ENCODE assay signal across 8 cellular contexts in the genomic region with DNA sequence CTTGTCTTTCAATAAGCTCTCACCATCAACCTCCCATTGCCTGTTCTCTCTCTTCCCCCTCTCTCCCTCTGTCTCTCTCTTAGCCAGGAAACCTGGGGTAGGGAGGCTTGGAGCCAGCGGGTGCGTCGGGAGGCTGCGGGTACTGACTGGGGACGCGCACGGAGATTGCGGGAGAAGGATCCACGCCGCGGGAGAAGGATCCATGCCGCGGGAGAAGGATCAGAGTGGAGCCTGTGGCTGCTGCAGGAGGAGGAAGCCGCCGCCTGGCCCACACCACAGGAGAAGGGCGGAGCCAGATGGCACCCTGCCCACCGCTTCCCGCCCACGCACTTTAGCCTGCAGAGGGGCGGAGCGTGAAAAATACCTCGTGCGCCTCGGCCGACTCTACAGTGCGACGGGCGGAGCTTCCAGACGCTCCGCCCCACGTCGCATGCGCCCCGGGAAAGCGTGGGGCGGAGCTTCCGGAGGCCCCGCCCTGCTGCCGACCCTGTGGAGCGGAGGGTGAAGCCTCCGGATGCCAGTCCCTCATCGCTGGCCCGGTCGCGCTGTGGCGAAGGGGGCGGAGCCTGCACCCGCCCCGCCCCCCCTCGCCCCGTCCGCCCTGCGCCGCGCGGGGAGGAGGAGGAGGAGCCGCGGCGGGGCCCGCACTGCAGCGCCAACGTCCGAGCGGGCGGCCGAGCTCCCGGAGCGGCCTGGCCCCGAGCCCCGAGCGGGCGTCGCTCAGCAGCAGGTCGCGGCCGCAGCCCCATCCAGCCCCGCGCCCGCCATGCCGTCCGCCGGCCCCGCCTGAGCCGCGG. TPM values are rescaled to one million over a fixed set of nuclear protein-coding genes. Genes with fewer than 3 reads are reported as not detected.
DNase-seq lines count a peak whose midpoint lies in the region; ATAC-seq, FAIRE-seq and TF ChIP-seq lines count a peak whose summit lies in the region.
"Not testable (repeated sequence)": the region's sequence is repeated elsewhere in the genome, so short reads cannot be mapped to it uniquely, and the experiment has no call there.

No MANE protein-coding gene starts in this region.

- not testable (repeated sequence) for H3K27me3 Mint-ChIP-seq in naive thymus-derived CD4-positive, alpha-beta T cell

- H3K27ac ChIP-seq in heart left ventricle; naive thymus-derived CD4-positive, alpha-beta T cell (ENCODE audit: low read depth, low read length); upper lobe of right lung: not testable (repeated sequence)

- not testable (repeated sequence) for H3K27ac Mint-ChIP-seq in activated naive CD4-positive, alpha-beta T cell treated with anti-CD3 and anti-CD28 coated beads, Interleukin-2, amount 50 U/mL, for 72 hours; naive thymus-derived CD4-positive, alpha-beta T cell

- not testable (repeated sequence) for TF ChIP-seq CTCF in heart left ventricle (IDR thresholded peaks at IDR 0.05); upper lobe of right lung (IDR thresholded peaks at IDR 0.05)

- not testable (repeated sequence) for H3K4me3 ChIP-seq in heart left ventricle; naive thymus-derived CD4-positive, alpha-beta T cell (ENCODE audit: low read length); upper lobe of right lung

- H3K4me3 Mint-ChIP-seq in naive thymus-derived CD4-positive, alpha-beta T cell = not testable (repeated sequence)

- DNase-seq in RCC 7860 (ENCODE audit: low spot score); activated naive CD4-positive, alpha-beta T cell treated with anti-CD3 and anti-CD28 coated beads, Interleukin-2, amount 50 U/mL, for 72 hours (ENCODE audit: low spot score in 2 of 2); heart left ventricle; naive thymus-derived CD4-positive, alpha-beta T cell; upper lobe of right lung: not testable (repeated sequence)

- no CpG with 5 or more reads among the region's 85 CpGs for WGBS in heart left ventricle, 4 donors

- H3K27me3 ChIP-seq in heart left ventricle; naive thymus-derived CD4-positive, alpha-beta T cell (ENCODE audit: control insufficient read depth in 2 of 2, insufficient read depth in 2 of 2, low read length in 2 of 2); upper lobe of right lung: not testable (repeated sequence)

- CTCF ChIA-PET in naive thymus-derived CD4-positive, alpha-beta T cell (lab: Charles Lee) = not testable (repeated sequence)

- H3K36me3 Mint-ChIP-seq in activated naive CD4-positive, alpha-beta T cell treated with anti-CD3 and anti-CD28 coated beads, Interleukin-2, amount 50 U/mL, for 72 hours; naive thymus-derived CD4-positive, alpha-beta T cell: not testable (repeated sequence)

- not testable (repeated sequence) for H3K9me3 Mint-ChIP-seq in activated naive CD4-positive, alpha-beta T cell treated with anti-CD3 and anti-CD28 coated beads, Interleukin-2, amount 50 U/mL, for 72 hours; naive thymus-derived CD4-positive, alpha-beta T cell

- not testable (repeated sequence) for H3K4me1 ChIP-seq in heart left ventricle; naive thymus-derived CD4-positive, alpha-beta T cell (ENCODE audit: control insufficient read depth in 2 of 2, insufficient read depth in 2 of 2, low read length in 2 of 2); upper lobe of right lung

- not testable (repeated sequence) for H3K9me3 ChIP-seq in heart left ventricle; naive thymus-derived CD4-positive, alpha-beta T cell (ENCODE audit: control insufficient read depth in 2 of 3, low read length in 3 of 3); upper lobe of right lung

- H3K36me3 ChIP-seq in heart left ventricle; naive thymus-derived CD4-positive, alpha-beta T cell (ENCODE audit: control insufficient read depth in 2 of 3, insufficient read depth in 3 of 3, low read length in 3 of 3); upper lobe of right lung: not testable (repeated sequence)

- FAIRE-seq in RCC 7860 (lab: Jason Lieb, UNC) = peak; percentile 78

- intact Hi-C loops in heart left ventricle (cut with DNase I); naive thymus-derived CD4-positive, alpha-beta T cell (cut with micrococcal nuclease); upper lobe of right lung (cut with DNase I): not testable (repeated sequence)

- not testable (repeated sequence) for H3K4me1 Mint-ChIP-seq in naive thymus-derived CD4-positive, alpha-beta T cell

- not testable (repeated sequence) for TF ChIP-seq POLR2A in heart left ventricle (IDR thresholded peaks at IDR 0.05)

- POLR2A ChIA-PET in naive thymus-derived CD4-positive, alpha-beta T cell (lab: Charles Lee) = not testable (repeated sequence)

- peak; percentile 83 for ATAC-seq in GM18498 (IDR thresholded peaks at IDR 0.05; ENCODE audit: unreplicated experiment)
- ATAC-seq in GM21576 (IDR thresholded peaks at IDR 0.05; ENCODE audit: unreplicated experiment) = peak; percentile 60
- peak; percentile 71 for ATAC-seq in HG03135 (IDR thresholded peaks at IDR 0.05; ENCODE audit: unreplicated experiment)
- ATAC-seq in activated naive CD4-positive, alpha-beta T cell treated with anti-CD3 and anti-CD28 coated beads, Interleukin-2, amount 50 U/mL, for 72 hours = peak; percentile 84 to 86
- peak; percentile 89 to 93 (median 92) for ATAC-seq in heart left ventricle
- peak; percentile 96 for ATAC-seq in naive thymus-derived CD4-positive, alpha-beta T cell
- peak; percentile 96 for ATAC-seq in upper lobe of right lung

RNA-seq across cellular contexts. Expression of gene NPIPA1, which starts 26.2 kb away (rescaled TPM):
- 100 to 1,000 TPM in 1 of 2 donors, 10 to 100 TPM in 1; 85.7 to 106 TPM for total RNA-seq in activated naive CD4-positive, alpha-beta T cell treated with anti-CD3 and anti-CD28 coated beads, Interleukin-2, amount 50 U/mL, for 72 hours
- total RNA-seq in heart left ventricle (10 to 100 TPM; 24.7 to 54.2 (median 40.7) TPM), upper lobe of right lung (91.6 TPM)
- 10 to 100 TPM; 32.2 to 65.3 TPM for polyA plus RNA-seq in heart left ventricle
- 100 to 1,000 TPM; 100 to 181 (median 141) TPM for total RNA-seq in naive thymus-derived CD4-positive, alpha-beta T cell
- 1 to 10 TPM; 1.6 to 6.4 TPM for polyA plus RNA-seq in naive thymus-derived CD4-positive, alpha-beta T cell
